Comparison of ENCODE assay signal across 8 cellular contexts in genomic region chr1:46131727-46132528, GRCh38. TPM values are rescaled to one million over a fixed set of nuclear protein-coding genes. Genes with fewer than 3 reads are reported as not detected.
DNase-seq lines count a peak whose midpoint lies in the region; ATAC-seq and TF ChIP-seq lines count a peak whose summit lies in the region.

No MANE protein-coding gene starts in this region.

- peaks cover 68% of the 10 kb centered on the region for H3K27me3 Mint-ChIP-seq in CD4-positive, alpha-beta T cell
- peaks cover 41 to 47% of the 10 kb centered on the region in 2 donors for H3K27me3 Mint-ChIP-seq in T-cell
- H3K27me3 Mint-ChIP-seq in MCF 10A (ENCODE audit: insufficient read depth, unreplicated experiment) = no peaks in the 10 kb centered on the region

- BruUV-seq in MCF 10A (replicated peaks; lab: Mats Ljungman, UMichigan) = TSS peak; percentile 66

- no peak overlapping the region for H3K27ac Mint-ChIP-seq in CD4-positive, alpha-beta T cell
- H3K27ac Mint-ChIP-seq in T-cell = peak overlapping the region; percentile 16 to 53
- H3K27ac Mint-ChIP-seq in MCF 10A (ENCODE audit: low read depth, unreplicated experiment) = peak overlapping the region; percentile 100

- no peak for TF ChIP-seq CTCF in CD4-positive, alpha-beta T cell (IDR thresholded peaks at IDR 0.05)
- TF ChIP-seq CTCF in MCF 10A (IDR thresholded peaks at IDR 0.05; ENCODE audit: unreplicated experiment) = no peak

- H3K9me3 Mint-ChIP-seq in CD4-positive, alpha-beta T cell = no peaks in the 10 kb centered on the region
- H3K9me3 Mint-ChIP-seq in T-cell (no peaks in the 10 kb centered on the region), MCF 10A (ENCODE audit: unreplicated experiment) (no peaks in the 10 kb centered on the region)

- peak overlapping the region; percentile 93 for H3K4me3 Mint-ChIP-seq in CD4-positive, alpha-beta T cell
- H3K4me3 Mint-ChIP-seq in T-cell (peak overlapping the region; percentile 89 to 95 (median 92)), MCF 10A (ENCODE audit: unreplicated experiment) (peak overlapping the region; percentile 75)

- intact Hi-C loops in CD4-positive, alpha-beta T cell (cut with DNase I, micrococcal nuclease) = loop anchor here in 1 of 2 experiments (2.0 kb wide), 1 partner anchor 67 kb away; the partner anchor contains the start of gene POMGNT1
- intact Hi-C loops in MCF 10A (cut with micrococcal nuclease) (loop anchor here (1.0 to 5.0 kb wide), 3 partner anchors 47 to 95 kb away; no protein-coding TSS in a partner anchor), left colon (cut with DNase I, micrococcal nuclease) (no loop called here)

- peaks cover 32% of the 10 kb centered on the region for H3K27me3 ChIP-seq in CD4-positive, alpha-beta T cell (ENCODE audit: control insufficient read depth, insufficient read depth, low read length)

- peaks cover 30% of the 10 kb centered on the region for H3K4me1 Mint-ChIP-seq in CD4-positive, alpha-beta T cell (ENCODE audit: low read depth)
- H3K4me1 Mint-ChIP-seq in T-cell (peaks cover 26 to 38% (median 29%) of the 10 kb centered on the region in 3 donors), MCF 10A (ENCODE audit: insufficient read depth, unreplicated experiment) (peaks cover 43% of the 10 kb centered on the region)

- H3K27ac ChIP-seq in CD4-positive, alpha-beta T cell (ENCODE audit: low read depth, low read length) = no peak overlapping the region

- DNase-seq in CD4-positive, alpha-beta T cell = peak in 5 of 10 experiments; percentile 2 to 34 (median 11)
- DNase-seq in Kasumi-1 (lab: John Stamatoyannopoulos, UW) = peak; percentile 23 to 42
- DNase-seq in T-cell = peak in 29 of 34 experiments; percentile 1 to 45 (median 19)
- DNase-seq in MCF 10A (ENCODE audit: unreplicated experiment) = peak; percentile 48
- peak; percentile 41 to 59 for DNase-seq in left colon
- peak; percentile 6 to 13 for DNase-seq in stimulated activated CD4-positive, alpha-beta T cell treated with anti-CD3 and anti-CD28 coated beads, Interleukin-4, amount 100 ng/mL, for 48 hours (ENCODE audit: low read depth in 2 of 2)
- DNase-seq in effector CD8-positive, alpha-beta T cell (lab: John Stamatoyannopoulos, UW) = no peak

- peak; percentile 35 for ATAC-seq in CD4-positive, alpha-beta T cell (ENCODE audit: poor library complexity)
- ATAC-seq in T-cell (replicated peaks in 1 of 4) = peak in 1 of 4 experiments; percentile 36
- ATAC-seq in left colon = peak; percentile 18
- no peak for ATAC-seq in GM19351 (IDR thresholded peaks at IDR 0.05; ENCODE audit: unreplicated experiment)

- peaks cover 4% of the 10 kb centered on the region for H3K36me3 Mint-ChIP-seq in CD4-positive, alpha-beta T cell (ENCODE audit: low read depth)
- H3K36me3 Mint-ChIP-seq in T-cell (no peaks in the 10 kb centered on the region), MCF 10A (ENCODE audit: insufficient read depth, unreplicated experiment) (peaks cover 20% of the 10 kb centered on the region)

- CTCF ChIA-PET in CD4-positive, alpha-beta T cell (lab: Charles Lee) = interaction anchor here (0.9 kb wide), 1 partner anchor 92 kb away, joined by 3 read pairs; no protein-coding TSS in a partner anchor
- CTCF ChIA-PET in T-cell (lab: Charles Lee) = no interaction called here
- CTCF ChIA-PET in MCF 10A (lab: Yijun Ruan, JAX) = interaction anchor here (0.6 to 2.0 kb wide), 7 partner anchors 44 to 165 kb away, joined by 4 to 11 read pairs (median 5); no protein-coding TSS in a partner anchor

- no peaks in the 10 kb centered on the region for H3K9me3 ChIP-seq in CD4-positive, alpha-beta T cell (ENCODE audit: control insufficient read depth, low read length)

- POLR2A ChIA-PET in CD4-positive, alpha-beta T cell (lab: Charles Lee) = interaction anchor here (0.6 to 3.4 kb wide), 3 partner anchors 9 to 35 kb away, joined by 3 to 17 read pairs (median 3); no protein-coding TSS in a partner anchor
- POLR2A ChIA-PET in T-cell (lab: Charles Lee) = no interaction called here
- POLR2A ChIA-PET in MCF 10A (lab: Yijun Ruan, JAX) = interaction anchor here (0.5 to 5.9 kb wide), 39 partner anchors 9 to 611 kb away, joined by 3 to 68 read pairs (median 5); partner anchors contain the start of genes GPBP1L1, LURAP1, NSUN4 and RAD54L

RNA-seq across cellular contexts. Expression of gene PIK3R3, which starts 0.5 kb away (rescaled TPM):
- total RNA-seq in CD4-positive, alpha-beta T cell = under 1 TPM; 0.20 to 0.38 TPM
- total RNA-seq in T-cell (1 to 10 TPM in 3 of 5 donors, under 1 TPM in 2; 0.65 to 2.3 (median 1.1) TPM), MCF 10A (2022) (8.0 and 9.3 TPM in 2 replicates), left colon (1 to 10 TPM; 7.8 to 9.3 TPM)

RNA-seq across cellular contexts. Expression of gene TSPAN1, which starts 43.0 kb away (rescaled TPM):
- not detected for total RNA-seq in CD4-positive, alpha-beta T cell
- total RNA-seq in T-cell (under 1 TPM in 2 of 5 donors, not detected in 3; 0.53 to 0.54 TPM), MCF 10A (2022) (22.7 and 41.7 TPM in 2 replicates), left colon (1,000 to 10,000 TPM; 1,260 to 2,050 TPM)

RNA-seq across cellular contexts. Expression of gene P3R3URF, which starts 44.4 kb away (rescaled TPM):
- not detected for total RNA-seq in CD4-positive, alpha-beta T cell
- total RNA-seq in T-cell (not detected), MCF 10A (2022) (not detected in 2 replicates), left colon (not detected)

Comparison
In these comparisons a context has a peak if more than half of its experiments do, and no peak if none do; other contexts are left out.
1. RNA of gene TSPAN1, which starts 43.0 kb away (total RNA-seq): 1,260 to 2,050 TPM in left colon; 22.7 to 41.7 TPM in MCF 10A, 0.53 to 0.54 TPM in T-cell and not detected in CD4-positive, alpha-beta T cell; every median in the first group is over 10 times any median in the second.
2. CTCF ChIA-PET loops: an anchor here in CD4-positive, alpha-beta T cell (0.9 kb wide) and MCF 10A (0.6 to 2.0 kb wide); none called in T-cell.
3. POLR2A ChIA-PET loops: an anchor here in CD4-positive, alpha-beta T cell (0.6 to 3.4 kb wide) and MCF 10A (0.5 to 5.9 kb wide); none called in T-cell.
4. Peak in every context shown above with its lines, with median percentiles within 50 percentile points of each other: H3K4me3 Mint-ChIP-seq.